1 cellular context compared by ENCODE assay signal in genomic region chr1:63073530-63074306, GRCh38.
TF ChIP-seq lines count a peak whose summit lies in the region.

No MANE protein-coding gene starts in this region.

TF ChIP-seq in HepG2, 621 proteins besides CTCF, POLR2A, EP300 and RAD21 (continued from another document):
- no peak for TF ChIP-seq CEBPG (CRISPR knock-in tag; IDR thresholded peaks at IDR 0.05)
